11 cellular contexts compared by ENCODE assay signal in genomic region chr14:38089123-38089522, GRCh38.
DNase-seq lines count a peak whose midpoint lies in the region; ATAC-seq, FAIRE-seq and TF ChIP-seq lines count a peak whose summit lies in the region.
"Had no signal": no experiment of that assay in that cellular context is flagged by ENCODE, and none has a peak within 500 bp of the region (broad histone marks: within the 10 kb centered on the region; RNA-seq: fewer than 3 reads in every experiment).

No MANE protein-coding gene starts in this region.

- no peak for FAIRE-seq in keratinocyte (lab: Jason Lieb, UNC)

- no peak for TF ChIP-seq CTCF in left ventricle myocardium inferior (IDR thresholded peaks at IDR 0.05; ENCODE audit: borderline replicate concordance)
- TF ChIP-seq CTCF in WI38 (IDR thresholded peaks at IDR 0.05; ENCODE audit: low read depth, low read length): no peak
- TF ChIP-seq CTCF in keratinocyte (optimal IDR thresholded peaks at IDR 0.05 in 1 of 3, IDR thresholded peaks at IDR 0.05 in 1 of 3, conservative IDR thresholded peaks at IDR 0.05 in 1 of 3; ENCODE audit: extremely low read depth in 1 of 3, insufficient read depth in 2 of 3, low read length in 3 of 3): no peak
- TF ChIP-seq CTCF in suprapubic skin (IDR thresholded peaks at IDR 0.05): no peak

- no peak overlapping the region for H2AFZ ChIP-seq in keratinocyte (ENCODE audit: control insufficient read depth, low read length)

- peak overlapping the region; percentile 17 for H3K27ac ChIP-seq in left ventricle myocardium inferior (replicated peaks)
- H3K27ac ChIP-seq in keratinocyte (ENCODE audit: control insufficient read depth, insufficient read depth, low read length): no peak overlapping the region
- H3K27ac ChIP-seq in suprapubic skin: no peak overlapping the region

- dilution Hi-C loops in keratinocyte (cut with MboI; ENCODE audit: extremely low pct_ligation_motif_present, low sequenced_read_pairs): no loop called here

- intact Hi-C loops in left ventricle myocardium inferior (cut with micrococcal nuclease): no loop called here
- intact Hi-C loops in Right ventricle myocardium superior (cut with DNase I): no loop called here

- no peaks in the 10 kb centered on the region for H3K79me2 ChIP-seq in keratinocyte (ENCODE audit: control insufficient read depth, insufficient read depth, low read length)

- peak overlapping the region; percentile 54 for H3K4me2 ChIP-seq in keratinocyte (ENCODE audit: control insufficient read depth, extremely low read depth, insufficient read depth, low read depth, low read length)

- no peaks in the 10 kb centered on the region for H4K20me1 ChIP-seq in keratinocyte (ENCODE audit: control insufficient read depth, extremely low read depth, insufficient read depth, low read length)

- H3K9me1 ChIP-seq in keratinocyte (ENCODE audit: control insufficient read depth, extremely low read depth, insufficient read depth, low read length): no peaks in the 10 kb centered on the region

- H3K27me3 ChIP-seq in left ventricle myocardium inferior (ENCODE audit: low read depth) (no peaks in the 10 kb centered on the region), keratinocyte (ENCODE audit: control insufficient read depth, extremely low read depth, insufficient read depth, low read length) (no peaks in the 10 kb centered on the region), suprapubic skin (no peaks in the 10 kb centered on the region)

- TF ChIP-seq EP300 in suprapubic skin (IDR thresholded peaks at IDR 0.05): no peak

- H3K9me3 ChIP-seq in left ventricle myocardium inferior (replicated peaks) (peaks cover 25% of the 10 kb centered on the region), keratinocyte (ENCODE audit: control insufficient read depth, low read depth, low read length) (no peaks in the 10 kb centered on the region), suprapubic skin (peaks cover 6% of the 10 kb centered on the region)

- H3K36me3 ChIP-seq in left ventricle myocardium inferior (no peaks in the 10 kb centered on the region), keratinocyte (ENCODE audit: control insufficient read depth in 2 of 2, extremely low read depth in 1 of 2, insufficient read depth in 2 of 2, low read length in 2 of 2) (no peaks in the 10 kb centered on the region), suprapubic skin (no peaks in the 10 kb centered on the region)

- DNase-seq in left ventricle myocardium inferior (no peak), Right ventricle myocardium superior (no peak), keratinocyte (ENCODE audit: low read depth, low spot score) (no peak), suprapubic skin (ENCODE audit: low spot score in 2 of 2) (no peak), KBM-7 (no peak)
- DNase-seq: activated CD4-positive, alpha-beta T cell treated with anti-CD3 and anti-CD28 coated beads, Interleukin-2, amount 50 U/mL, for 4 hours; left colon; NCI-H2227 treated with DMSO at 0.1 percent for 48 hours had no signal

- H3K4me3 ChIP-seq in left ventricle myocardium inferior: peak overlapping the region; percentile 52
- H3K4me3 ChIP-seq in WI38 (ENCODE audit: low read depth, low read length): peak overlapping the region; percentile 38
- H3K4me3 ChIP-seq in keratinocyte (ENCODE audit: control insufficient read depth in 2 of 3, extremely low read depth in 1 of 3, insufficient read depth in 2 of 3, low read depth in 1 of 3, low read length in 3 of 3): peak overlapping the region in 1 of 3 experiments; percentile 2
- peak overlapping the region; percentile 29 for H3K4me3 ChIP-seq in suprapubic skin

- in situ Hi-C loops in KBM-7 (cut with MboI; ENCODE audit: low pct_unique_long_range_greater_than_20kb, low sequenced_read_pairs): no loop called here

- H3K9ac ChIP-seq in keratinocyte (ENCODE audit: control insufficient read depth, extremely low read depth, insufficient read depth, low read length): no peak overlapping the region

- H3K4me1 ChIP-seq in left ventricle myocardium inferior (no peaks in the 10 kb centered on the region), keratinocyte (ENCODE audit: control insufficient read depth, extremely low read depth, insufficient read depth, low read length) (no peaks in the 10 kb centered on the region), suprapubic skin (no peaks in the 10 kb centered on the region)

- ATAC-seq in Right ventricle myocardium superior (ENCODE audit: poor library complexity): no peak
- no peak for ATAC-seq in HG03108 (IDR thresholded peaks at IDR 0.05; ENCODE audit: unreplicated experiment)
- no peak for ATAC-seq in HG03139 (IDR thresholded peaks at IDR 0.05; ENCODE audit: unreplicated experiment)
- ATAC-seq: left colon had no signal

- TF ChIP-seq POLR2A in suprapubic skin (IDR thresholded peaks at IDR 0.05): no peak

- 44% methylated on average over 3 of the region's 3 CpGs for WGBS in suprapubic skin
